In the genomic region with DNA sequence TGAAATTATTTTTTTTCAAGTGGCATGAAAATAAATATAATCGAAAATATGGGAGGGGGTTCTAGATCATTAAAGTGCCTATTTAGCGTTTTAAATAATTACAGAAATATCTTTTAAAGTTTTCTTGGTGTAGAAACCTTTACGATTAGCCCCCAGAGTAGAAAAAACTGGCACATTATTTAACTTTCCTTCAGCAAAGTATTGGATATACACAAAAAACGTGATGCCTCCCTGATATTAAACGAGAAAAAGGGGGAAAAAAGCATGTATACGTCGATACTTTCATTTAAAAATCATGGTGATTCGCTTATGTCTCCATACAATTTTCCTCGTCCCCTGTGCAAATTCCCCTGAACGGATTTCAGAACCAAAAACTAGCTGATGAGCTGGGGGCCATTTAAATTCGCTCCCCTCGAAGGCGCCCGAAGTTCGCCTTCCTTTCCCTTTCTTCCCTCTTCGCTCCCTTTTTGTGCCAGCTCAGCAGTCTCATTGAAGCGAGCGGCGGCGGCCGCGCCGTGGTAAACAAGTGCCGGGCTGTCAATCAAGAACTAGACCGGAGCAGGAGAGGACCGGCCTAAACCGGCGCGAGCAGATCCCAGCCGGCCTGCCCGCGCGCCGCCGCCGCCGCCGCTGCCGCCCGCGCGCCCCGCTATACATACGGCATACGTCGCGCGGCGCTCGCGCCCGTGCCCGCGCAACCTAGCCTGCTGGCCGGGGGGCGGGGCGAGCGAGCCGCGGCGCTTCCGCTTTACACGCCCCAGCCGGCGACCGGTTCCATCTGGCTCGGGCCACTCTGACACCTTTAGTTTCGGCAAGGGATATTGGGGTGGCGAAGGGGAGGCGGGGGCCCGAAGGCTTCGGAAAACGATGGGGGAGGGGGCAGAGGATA, we compare ENCODE assay signal across 8 cellular contexts. TPM values are rescaled to one million over a fixed set of nuclear protein-coding genes. Genes with fewer than 3 reads are reported as not detected.
DNase-seq lines count a peak whose midpoint lies in the region; ATAC-seq and FAIRE-seq lines count a peak whose summit lies in the region.

No MANE protein-coding gene starts in this region.

- peak overlapping the region; percentile 99 for H3K27ac ChIP-seq in KOPT-K1 (ENCODE audit: low read depth, low read length, poor library complexity, severe bottlenecking)
- H3K27ac ChIP-seq in naive thymus-derived CD4-positive, alpha-beta T cell (ENCODE audit: low read depth, low read length), result peak overlapping the region; percentile 97

- CTCF ChIA-PET in naive thymus-derived CD4-positive, alpha-beta T cell (lab: Charles Lee), result interaction anchor here (1.4 to 2.1 kb wide), 2 partner anchors 153 to 160 kb away, joined by 3 to 17 read pairs; no protein-coding TSS in a partner anchor

- peaks cover 0 to 1% (median 0%) of the 10 kb centered on the region in 11 donors for H3K9me3 Mint-ChIP-seq in naive thymus-derived CD4-positive, alpha-beta T cell
- no peaks in the 10 kb centered on the region for H3K9me3 Mint-ChIP-seq in stimulated activated memory B cell treated with anti-CD40 and anti-IgM and Interleukin-4, amounts not matched to agents 10 μg/mL and 1 μg/mL and 100 μg/mL, for 72 hours

- peak; percentile 57 for ATAC-seq in GM21825 (IDR thresholded peaks at IDR 0.05; ENCODE audit: unreplicated experiment)
- ATAC-seq in naive thymus-derived CD4-positive, alpha-beta T cell, result peak; percentile 79
- ATAC-seq in stimulated activated memory B cell treated with anti-CD40 and anti-IgM and Interleukin-4, amounts not matched to agents 10 μg/mL and 1 μg/mL and 100 μg/mL, for 72 hours, result peak; percentile 86

- H3K4me3 ChIP-seq in naive thymus-derived CD4-positive, alpha-beta T cell (ENCODE audit: low read length), result peak overlapping the region; percentile 91

- H3K27me3 ChIP-seq in naive thymus-derived CD4-positive, alpha-beta T cell (ENCODE audit: control insufficient read depth in 2 of 2, insufficient read depth in 2 of 2, low read length in 2 of 2), result no peaks in the 10 kb centered on the region

- H3K27ac Mint-ChIP-seq in naive thymus-derived CD4-positive, alpha-beta T cell, result peak overlapping the region; percentile 98 to 100 (median 100)
- peak overlapping the region; percentile 97 for H3K27ac Mint-ChIP-seq in stimulated activated memory B cell treated with anti-CD40 and anti-IgM and Interleukin-4, amounts not matched to agents 10 μg/mL and 1 μg/mL and 100 μg/mL, for 72 hours

- H3K27me3 Mint-ChIP-seq in naive thymus-derived CD4-positive, alpha-beta T cell, result no peaks in the 10 kb centered on the region
- H3K27me3 Mint-ChIP-seq in stimulated activated memory B cell treated with anti-CD40 and anti-IgM and Interleukin-4, amounts not matched to agents 10 μg/mL and 1 μg/mL and 100 μg/mL, for 72 hours, result no peaks in the 10 kb centered on the region

- peak overlapping the region; percentile 93 to 100 (median 98) for H3K4me3 Mint-ChIP-seq in naive thymus-derived CD4-positive, alpha-beta T cell
- H3K4me3 Mint-ChIP-seq in stimulated activated memory B cell treated with anti-CD40 and anti-IgM and Interleukin-4, amounts not matched to agents 10 μg/mL and 1 μg/mL and 100 μg/mL, for 72 hours, result peak overlapping the region; percentile 96

- intact Hi-C loops in naive thymus-derived CD4-positive, alpha-beta T cell (cut with micrococcal nuclease), result loop anchor here (1.0 to 5.0 kb wide), 8 partner anchors 9 to 971 kb away; partner anchors contain the start of genes CETN3 (in 1 of the 2), LYSMD3 (in 1 of the 2), MBLAC2 (in 1 of the 2) and POLR3G (in 1 of the 2)

- POLR2A ChIA-PET in naive thymus-derived CD4-positive, alpha-beta T cell (lab: Charles Lee), result interaction anchor here (0.7 to 2.2 kb wide), 24 partner anchors 9 to 970 kb away, joined by 3 to 122 read pairs (median 6); partner anchors contain the start of gene CETN3

- H3K4me1 Mint-ChIP-seq in naive thymus-derived CD4-positive, alpha-beta T cell, result peaks cover 10 to 58% (median 43%) of the 10 kb centered on the region in 7 donors
- H3K4me1 Mint-ChIP-seq in stimulated activated memory B cell treated with anti-CD40 and anti-IgM and Interleukin-4, amounts not matched to agents 10 μg/mL and 1 μg/mL and 100 μg/mL, for 72 hours, result peaks cover 16% of the 10 kb centered on the region

- no peaks in the 10 kb centered on the region for H3K9me3 ChIP-seq in KOPT-K1 (ENCODE audit: insufficient read depth, low read length, poor library complexity, severe bottlenecking)
- no peaks in the 10 kb centered on the region for H3K9me3 ChIP-seq in naive thymus-derived CD4-positive, alpha-beta T cell (ENCODE audit: control insufficient read depth in 2 of 3, low read length in 3 of 3)

- H3K36me3 ChIP-seq in KOPT-K1 (ENCODE audit: insufficient read depth, low read length), result peaks cover 31% of the 10 kb centered on the region
- peaks cover 3 to 11% (median 9%) of the 10 kb centered on the region in 3 experiments for H3K36me3 ChIP-seq in naive thymus-derived CD4-positive, alpha-beta T cell (ENCODE audit: control insufficient read depth in 2 of 3, insufficient read depth in 3 of 3, low read length in 3 of 3)

- peak; percentile 79 for DNase-seq in DMS79 treated with DMSO at 0.1 percent for 48 hours (lab: John Stamatoyannopoulos, UW)
- DNase-seq in RCC 7860 (ENCODE audit: low spot score), result peak; percentile 86
- DNase-seq in activated T-helper 1 cell treated with anti-CD3 and anti-CD28 coated beads, Interleukin-2, amount 50 U/mL, for 16 hours (ENCODE audit: low read depth in 1 of 2, low spot score in 1 of 2), result peak; percentile 90 to 93
- peak; percentile 95 for DNase-seq in fibroblast of gingiva (ENCODE audit: low read depth)
- DNase-seq in naive thymus-derived CD4-positive, alpha-beta T cell, result peak; percentile 94 to 98 (median 97)

- peaks cover 3 to 38% (median 14%) of the 10 kb centered on the region in 5 donors for H3K36me3 Mint-ChIP-seq in naive thymus-derived CD4-positive, alpha-beta T cell
- H3K36me3 Mint-ChIP-seq in stimulated activated memory B cell treated with anti-CD40 and anti-IgM and Interleukin-4, amounts not matched to agents 10 μg/mL and 1 μg/mL and 100 μg/mL, for 72 hours, result peaks cover 9% of the 10 kb centered on the region

- H3K4me1 ChIP-seq in naive thymus-derived CD4-positive, alpha-beta T cell (ENCODE audit: control insufficient read depth in 2 of 2, insufficient read depth in 2 of 2, low read length in 2 of 2), result peaks cover 28 to 39% of the 10 kb centered on the region in 2 donors

- FAIRE-seq in RCC 7860 (lab: Jason Lieb, UNC), result no peak

RNA-seq across cellular contexts. Expression of gene ARRDC3, which starts 3.3 kb away (rescaled TPM):
- 100 to 1,000 TPM in 4 of 5 experiments, 10 to 100 TPM in 1; 29.8 to 256 (median 172) TPM for total RNA-seq in naive thymus-derived CD4-positive, alpha-beta T cell
- 100 to 1,000 TPM in 1 of 2 donors, 10 to 100 TPM in 1; 60.5 to 130 TPM for polyA plus RNA-seq in naive thymus-derived CD4-positive, alpha-beta T cell

Comparison
In these comparisons a context has a peak if more than half of its experiments do, and no peak if none do; other contexts are left out.
1. Peak in every context shown above with its lines: DNase-seq, ATAC-seq, H3K4me3 ChIP-seq and H3K27ac ChIP-seq.